In the genomic region with DNA sequence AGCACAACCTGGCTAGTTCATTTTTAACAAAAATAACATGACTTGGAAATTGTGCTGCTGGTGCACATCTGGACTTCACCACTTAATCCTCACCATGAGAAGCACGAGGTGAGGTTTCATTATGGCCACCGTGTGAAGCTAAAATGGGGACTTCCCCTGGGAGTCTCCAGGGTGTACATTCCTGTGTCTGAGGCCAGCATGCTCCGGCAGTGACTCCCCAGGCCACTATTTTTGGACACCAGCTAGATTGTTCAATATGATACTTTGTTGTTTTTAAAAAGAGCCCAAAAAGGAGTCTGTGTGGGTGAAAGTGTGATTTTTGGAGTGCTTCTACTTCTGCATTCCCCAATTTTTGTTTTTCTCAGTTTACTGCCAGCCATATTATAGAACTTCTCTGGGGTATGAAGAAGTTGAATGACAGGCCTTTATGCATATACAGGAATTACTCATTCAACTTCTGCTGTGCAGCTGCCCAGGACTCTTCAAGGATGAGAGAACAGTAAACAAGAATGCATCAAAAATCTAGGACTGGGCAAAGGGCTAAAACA, we compare ENCODE assay signal across 10 cellular contexts. TPM values are rescaled to one million over a fixed set of nuclear protein-coding genes. Genes with fewer than 3 reads are reported as not detected.
DNase-seq lines count a peak whose midpoint lies in the region; ATAC-seq and TF ChIP-seq lines count a peak whose summit lies in the region.
"Had no signal": no experiment of that assay in that cellular context is flagged by ENCODE, and none has a peak within 500 bp of the region (broad histone marks: within the 10 kb centered on the region; RNA-seq: fewer than 3 reads in every experiment).

No MANE protein-coding gene starts in this region.

- H3K9me3 ChIP-seq in skeletal muscle satellite cell (replicated peaks; ENCODE audit: low read length), result no peaks in the 10 kb centered on the region
- H3K9me3 ChIP-seq in mucosa of descending colon, result no peaks in the 10 kb centered on the region

- ATAC-seq in GM18867 (IDR thresholded peaks at IDR 0.05; ENCODE audit: unreplicated experiment) (peak; percentile 91), HG02588 (IDR thresholded peaks at IDR 0.05; ENCODE audit: unreplicated experiment) (peak; percentile 96), mucosa of descending colon (no peak)

- TF ChIP-seq CTCF in mucosa of descending colon (IDR thresholded peaks at IDR 0.05), result no peak

- peak; percentile 87 for DNase-seq in NAMALWA (ENCODE audit: low spot score)
- DNase-seq in activated CD4-positive, alpha-beta T cell treated with anti-CD3 and anti-CD28 coated beads, Interleukin-2, amount 10 ng/mL, durations not matched to agents 7 days and 5 days, result no peak
- DNase-seq in mucosa of descending colon, result no peak
- no peak for DNase-seq in activated T-cell treated with anti-CD3 and anti-CD28 coated beads, Interleukin-2, amount 50 U/mL, for 48 hours
- no peak for DNase-seq in stimulated activated CD4-positive, alpha-beta T cell treated with anti-CD3 and anti-CD28 coated beads, Interleukin-4, amount 100 ng/mL, for 24 hours
- DNase-seq: retina, WERI-Rb-1 had no signal

- H3K27me3 Mint-ChIP-seq in activated CD4-positive, alpha-beta T cell treated with anti-CD3 and anti-CD28 coated beads, Interleukin-2, amount 10 ng/mL, durations not matched to agents 7 days and 5 days, result peaks cover 30% of the 10 kb centered on the region

- no peaks in the 10 kb centered on the region for H3K36me3 ChIP-seq in skeletal muscle satellite cell (ENCODE audit: insufficient read depth, low read length)
- no peaks in the 10 kb centered on the region for H3K36me3 ChIP-seq in mucosa of descending colon (ENCODE audit: low read depth)
- H3K36me3 ChIP-seq: WERI-Rb-1 had no signal

- intact Hi-C loops in mucosa of descending colon (cut with DNase I, micrococcal nuclease), result no loop called here

- no peak overlapping the region for H3K4me3 Mint-ChIP-seq in activated CD4-positive, alpha-beta T cell treated with anti-CD3 and anti-CD28 coated beads, Interleukin-2, amount 10 ng/mL, durations not matched to agents 7 days and 5 days

- no peaks in the 10 kb centered on the region for H3K27me3 ChIP-seq in skeletal muscle satellite cell (ENCODE audit: control insufficient read depth, insufficient read depth, low read length)

- H3K4me2 ChIP-seq in skeletal muscle satellite cell (ENCODE audit: low read length), result peak overlapping the region; percentile 20

- peaks cover 3% of the 10 kb centered on the region for H3K9me3 Mint-ChIP-seq in activated CD4-positive, alpha-beta T cell treated with anti-CD3 and anti-CD28 coated beads, Interleukin-2, amount 10 ng/mL, durations not matched to agents 7 days and 5 days

- CTCF ChIA-PET in activated CD4-positive, alpha-beta T cell treated with anti-CD3 and anti-CD28 coated beads, Interleukin-2, amount 10 ng/mL, durations not matched to agents 7 days and 5 days (lab: Charles Lee), result interaction anchor here (1.2 kb wide), 1 partner anchor 86 kb away, joined by 3 read pairs; no protein-coding TSS in a partner anchor

- H3K36me3 Mint-ChIP-seq in activated CD4-positive, alpha-beta T cell treated with anti-CD3 and anti-CD28 coated beads, Interleukin-2, amount 10 ng/mL, durations not matched to agents 7 days and 5 days (ENCODE audit: low read depth), result no peaks in the 10 kb centered on the region

- H3K27ac Mint-ChIP-seq in activated CD4-positive, alpha-beta T cell treated with anti-CD3 and anti-CD28 coated beads, Interleukin-2, amount 10 ng/mL, durations not matched to agents 7 days and 5 days, result no peak overlapping the region

- H3K4me1 ChIP-seq in skeletal muscle satellite cell (ENCODE audit: control insufficient read depth, insufficient read depth, low read length) (peaks cover 13% of the 10 kb centered on the region), mucosa of descending colon (ENCODE audit: low read depth) (no peaks in the 10 kb centered on the region)

- H3K4me3 ChIP-seq in skeletal muscle satellite cell (ENCODE audit: low read length), result no peak overlapping the region
- no peak overlapping the region for H3K4me3 ChIP-seq in mucosa of descending colon

- H3K9ac ChIP-seq in skeletal muscle satellite cell (ENCODE audit: low read depth, low read length), result peak overlapping the region; percentile 44

- POLR2A ChIA-PET in activated CD4-positive, alpha-beta T cell treated with anti-CD3 and anti-CD28 coated beads, Interleukin-2, amount 10 ng/mL, durations not matched to agents 7 days and 5 days (lab: Charles Lee), result no interaction called here

- no peaks in the 10 kb centered on the region for H3K4me1 Mint-ChIP-seq in activated CD4-positive, alpha-beta T cell treated with anti-CD3 and anti-CD28 coated beads, Interleukin-2, amount 10 ng/mL, durations not matched to agents 7 days and 5 days

RNA-seq across cellular contexts. Expression of a gene that starts 16.9 kb away (rescaled TPM):
- total RNA-seq in skeletal muscle satellite cell (2012; rRNA removed), result not detected in 2 replicates
- not detected for total RNA-seq in activated CD4-positive, alpha-beta T cell treated with anti-CD3 and anti-CD28 coated beads, Interleukin-2, amount 10 ng/mL, durations not matched to agents 7 days and 5 days
- total RNA-seq in mucosa of descending colon, result not detected

RNA-seq across cellular contexts. Expression of a gene that starts 33.1 kb away (rescaled TPM):
- total RNA-seq in skeletal muscle satellite cell (2012; rRNA removed), result 2.0 and 62.0 TPM in 2 replicates
- total RNA-seq in activated CD4-positive, alpha-beta T cell treated with anti-CD3 and anti-CD28 coated beads, Interleukin-2, amount 10 ng/mL, durations not matched to agents 7 days and 5 days, result not detected
- 10 to 100 TPM; 10.7 to 43.1 (median 25.0) TPM for total RNA-seq in mucosa of descending colon

Comparison
In these comparisons a context has a peak if more than half of its experiments do, and no peak if none do; other contexts are left out.
1. RNA of a gene that starts 33.1 kb away (total RNA-seq): 10.7 to 43.1 TPM in mucosa of descending colon; not detected in activated CD4-positive, alpha-beta T cell treated with anti-CD3 and anti-CD28 coated beads, Interleukin-2, amount 10 ng/mL, durations not matched to agents 7 days and 5 days; every median in the first group is over 10 times any median in the second.